In the genomic region with DNA sequence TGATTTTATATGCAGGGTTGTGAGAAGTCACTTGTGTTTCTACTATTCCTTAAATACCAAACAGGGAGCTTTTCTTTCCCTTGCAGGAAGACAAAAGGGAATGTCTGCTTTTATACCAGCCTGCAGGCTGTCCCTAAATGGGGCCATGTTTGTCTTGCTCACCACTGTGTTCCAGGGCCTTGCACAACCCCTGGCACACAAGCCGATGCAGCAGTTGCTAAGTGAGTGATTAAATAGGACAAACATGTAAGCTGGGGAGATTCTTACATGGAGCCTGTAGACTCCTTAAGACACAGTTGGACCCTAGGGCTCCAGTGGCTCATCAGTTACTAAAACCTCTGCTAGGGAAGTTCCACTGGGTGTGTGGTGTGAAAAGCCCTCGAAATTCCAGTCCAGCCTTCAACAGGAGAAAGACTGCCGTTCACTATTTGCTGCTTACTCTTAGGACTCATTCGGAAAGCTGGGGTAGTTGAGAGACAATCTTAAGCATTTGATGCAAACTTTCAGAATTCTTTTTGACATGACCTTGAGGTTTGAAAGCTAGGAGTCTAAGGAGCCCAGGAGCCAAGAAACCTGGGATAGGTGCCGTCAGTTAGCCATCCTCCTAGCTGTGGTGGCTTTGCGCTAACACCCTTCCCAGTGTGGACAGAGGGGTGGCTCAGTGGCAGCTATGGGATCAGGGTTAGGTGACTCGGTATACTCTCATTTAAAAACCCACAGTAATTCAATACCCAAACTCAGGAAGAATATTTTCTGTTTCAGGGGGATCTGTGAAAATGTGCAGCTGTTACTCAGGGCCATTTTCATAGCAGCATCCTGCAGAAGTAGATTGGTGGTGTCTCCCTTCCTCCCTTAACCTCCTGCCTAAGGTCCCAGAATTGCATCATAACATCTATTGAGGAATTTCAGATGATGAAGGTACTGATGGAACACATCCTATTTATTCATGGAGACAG, we compare ENCODE assay signal across 1 cellular context.
TF ChIP-seq lines count a peak whose summit lies in the region.

No MANE protein-coding gene starts in this region.

TF ChIP-seq in IMR-90, 13 proteins besides CTCF, POLR2A, EP300 and RAD21:
- TF ChIP-seq FOS (IDR thresholded peaks at IDR 0.05; ENCODE audit: low read depth, low read length) (no peak), SMC3 (IDR thresholded peaks at IDR 0.05; ENCODE audit: low read depth, low read length) (no peak), CEBPB (IDR thresholded peaks at IDR 0.05; ENCODE audit: low read depth, low read length) (peak; percentile 64)
